24 cellular contexts compared by ENCODE assay signal in genomic region chr2:176679306-176679705, GRCh38.
"Had no signal": no experiment of that assay in that cellular context is flagged by ENCODE, and none has a peak within 500 bp of the region (broad histone marks: within the 10 kb centered on the region; RNA-seq: fewer than 3 reads in every experiment).

No MANE protein-coding gene starts in this region.

- ATAC-seq: activated CD4-positive, alpha-beta T cell treated with anti-CD3 and anti-CD28 coated beads for 36 hours; left colon; lower lobe of right lung; naive thymus-derived CD8-positive, alpha-beta T cell; pancreas; sciatic nerve; stimulated activated memory B cell treated with anti-CD40 and anti-IgM and Interleukin-4, amounts not matched to agents 10 μg/mL and 1 μg/mL and 100 μg/mL, for 72 hours; T-helper 17 cell; WTC11 had no signal

- DNase-seq: activated CD4-positive, alpha-beta T cell treated with anti-CD3 and anti-CD28 coated beads for 36 hours; activated CD4-positive, alpha-beta T cell treated with anti-CD3 and anti-CD28 coated beads, Interleukin-2, amount 50 U/mL, for 48 hours; activated gamma-delta T cell; dorsolateral prefrontal cortex; foreskin melanocyte; glutamatergic neuron; hypothalamus; islet precursor cell; left colon; lower lobe of right lung; pancreas; stimulated activated CD4-positive, alpha-beta T cell treated with anti-CD3 and anti-CD28 coated beads, Interleukin-4, amount 100 ng/mL, for 4 hours; T-helper 17 cell; testis; upper lobe of left lung had no signal

- H3K27ac ChIP-seq: ascending aorta, cardiac muscle cell, dorsolateral prefrontal cortex, epithelial cell of prostate, lower lobe of right lung, neutrophil, pancreas, testis, upper lobe of left lung had no signal

- H3K9me3 Mint-ChIP-seq: activated naive CD4-positive, alpha-beta T cell treated with anti-CD3 and anti-CD28 coated beads, Interleukin-2, amount 50 U/mL, for 24 hours; naive thymus-derived CD8-positive, alpha-beta T cell; stimulated activated memory B cell treated with anti-CD40 and anti-IgM and Interleukin-4, amounts not matched to agents 10 μg/mL and 1 μg/mL and 100 μg/mL, for 72 hours; WTC11 had no signal

- H3K9me3 ChIP-seq: ascending aorta, lower lobe of right lung, neutrophil, pancreas, testis, upper lobe of left lung had no signal

- H3K27ac Mint-ChIP-seq: activated CD4-positive, alpha-beta T cell treated with anti-CD3 and anti-CD28 coated beads for 36 hours; activated naive CD4-positive, alpha-beta T cell treated with anti-CD3 and anti-CD28 coated beads, Interleukin-2, amount 50 U/mL, for 24 hours; naive thymus-derived CD8-positive, alpha-beta T cell; stimulated activated memory B cell treated with anti-CD40 and anti-IgM and Interleukin-4, amounts not matched to agents 10 μg/mL and 1 μg/mL and 100 μg/mL, for 72 hours; T-helper 17 cell; WTC11 had no signal

- H3K36me3 Mint-ChIP-seq: activated naive CD4-positive, alpha-beta T cell treated with anti-CD3 and anti-CD28 coated beads, Interleukin-2, amount 50 U/mL, for 24 hours; naive thymus-derived CD8-positive, alpha-beta T cell; stimulated activated memory B cell treated with anti-CD40 and anti-IgM and Interleukin-4, amounts not matched to agents 10 μg/mL and 1 μg/mL and 100 μg/mL, for 72 hours; WTC11 had no signal

- H3K27me3 ChIP-seq: ascending aorta, cardiac muscle cell, testis, upper lobe of left lung had no signal

- H3K4me1 ChIP-seq: lower lobe of right lung, pancreas, testis, upper lobe of left lung had no signal

- H3K4me3 ChIP-seq: ascending aorta, cardiac muscle cell, dorsolateral prefrontal cortex, lower lobe of right lung, pancreas, testis, upper lobe of left lung had no signal

- H3K36me3 ChIP-seq: ascending aorta, cardiac muscle cell, lower lobe of right lung, neutrophil, pancreas, upper lobe of left lung had no signal

- H3K27me3 Mint-ChIP-seq: stimulated activated memory B cell treated with anti-CD40 and anti-IgM and Interleukin-4, amounts not matched to agents 10 μg/mL and 1 μg/mL and 100 μg/mL, for 72 hours had no signal

- H3K4me1 Mint-ChIP-seq: activated CD4-positive, alpha-beta T cell treated with anti-CD3 and anti-CD28 coated beads for 36 hours; activated naive CD4-positive, alpha-beta T cell treated with anti-CD3 and anti-CD28 coated beads, Interleukin-2, amount 50 U/mL, for 24 hours; naive thymus-derived CD8-positive, alpha-beta T cell; stimulated activated memory B cell treated with anti-CD40 and anti-IgM and Interleukin-4, amounts not matched to agents 10 μg/mL and 1 μg/mL and 100 μg/mL, for 72 hours; T-helper 17 cell had no signal

- H3K4me3 Mint-ChIP-seq: activated CD4-positive, alpha-beta T cell treated with anti-CD3 and anti-CD28 coated beads for 36 hours; activated naive CD4-positive, alpha-beta T cell treated with anti-CD3 and anti-CD28 coated beads, Interleukin-2, amount 50 U/mL, for 24 hours; naive thymus-derived CD8-positive, alpha-beta T cell; stimulated activated memory B cell treated with anti-CD40 and anti-IgM and Interleukin-4, amounts not matched to agents 10 μg/mL and 1 μg/mL and 100 μg/mL, for 72 hours; T-helper 17 cell; WTC11 had no signal
